Comparison of ENCODE assay signal across 8 cellular contexts in genomic region chr1:42462828-42463763, GRCh38. TPM values are rescaled to one million over a fixed set of nuclear protein-coding genes. Genes with fewer than 3 reads are reported as not detected.
DNase-seq lines count a peak whose midpoint lies in the region; ATAC-seq, FAIRE-seq and TF ChIP-seq lines count a peak whose summit lies in the region.

TSS of gene CCDC30 (plus strand) at chr1:42463286. CDS start at chr1:42480552, 17,266 bp downstream.

- no peaks in the 10 kb centered on the region for H4K20me1 ChIP-seq in OCI-LY3 (ENCODE audit: insufficient read depth, low read length)

- H3K27me3 ChIP-seq in OCI-LY3 (ENCODE audit: low read depth, low read length) (no peaks in the 10 kb centered on the region), mononuclear cell (ENCODE audit: insufficient read depth, low read length) (no peaks in the 10 kb centered on the region)

- H3K4me3 ChIP-seq in OCI-LY3 (ENCODE audit: low read length) (peak within 1 kb of the TSS; percentile 76), mononuclear cell (ENCODE audit: low read length) (peak within 1 kb of the TSS; percentile 47)

- H2AFZ ChIP-seq in OCI-LY3 (ENCODE audit: low read depth, low read length), result peak within 1 kb of the TSS; percentile 31; the same call in 1 of the 2 replicates

- no peaks in the 10 kb centered on the region for H3K9me3 ChIP-seq in OCI-LY3 (ENCODE audit: insufficient read depth, low read length)
- H3K9me3 ChIP-seq in mononuclear cell (ENCODE audit: low read depth, low read length), result no peaks in the 10 kb centered on the region

- H3K79me2 ChIP-seq in OCI-LY3 (ENCODE audit: low read length), result peaks cover 1% of the 10 kb centered on the region; the same call in 1 of the 2 replicates

- peak; percentile 99 for ATAC-seq in GM21529 (IDR thresholded peaks at IDR 0.05; ENCODE audit: unreplicated experiment)

- FAIRE-seq in D721Med (lab: Jason Lieb, UNC), result peak; percentile 94

- no peak for TF ChIP-seq CTCF in D721Med (IDR thresholded peaks at IDR 0.05; ENCODE audit: insufficient read depth, missing control alignments)
- TF ChIP-seq CTCF in OCI-LY3 (IDR thresholded peaks at IDR 0.05; ENCODE audit: low read depth, low read length), result no peak

- peaks cover 5% of the 10 kb centered on the region; the same call in 1 of the 2 replicates for H3K4me1 ChIP-seq in OCI-LY3 (ENCODE audit: low read length)
- peaks cover 25% of the 10 kb centered on the region for H3K4me1 ChIP-seq in mononuclear cell (ENCODE audit: insufficient read depth, low read length)

- H3K4me2 ChIP-seq in OCI-LY3 (ENCODE audit: low read length), result peak within 1 kb of the TSS; percentile 78

- DNase-seq in D721Med (ENCODE audit: insufficient read length, low spot score) (peak; percentile 94), HuH-7.5 (ENCODE audit: low spot score) (peak; percentile 88), activated T-cell treated with anti-CD3 and anti-CD28 coated beads for 4 hours (peak; percentile 91), epithelial cell of prostate (ENCODE audit: low read depth, low spot score) (peak; percentile 86)
- DNase-seq in stimulated activated CD8-positive, alpha-beta memory T cell treated with anti-CD3 and anti-CD28 coated beads, Interleukin-2, amount 100 ng/mL, for 1 hour (ENCODE audit: low read depth in 2 of 2), result peak; percentile 89 to 91

- H3K36me3 ChIP-seq in OCI-LY3 (replicated peaks; ENCODE audit: low read depth, low read length), result peaks cover 20% of the 10 kb centered on the region

- no peak within 1 kb of the TSS for H3K27ac ChIP-seq in OCI-LY3 (ENCODE audit: low read length)
- no peak within 1 kb of the TSS for H3K27ac ChIP-seq in epithelial cell of prostate

- no peak within 1 kb of the TSS for H3K9ac ChIP-seq in OCI-LY3 (ENCODE audit: low read length)

RNA-seq across cellular contexts. Expression of gene CCDC30, which starts in this region (rescaled TPM):
- 2.3 TPM for total RNA-seq in mononuclear cell
